8 cellular contexts compared by ENCODE assay signal in the genomic region with DNA sequence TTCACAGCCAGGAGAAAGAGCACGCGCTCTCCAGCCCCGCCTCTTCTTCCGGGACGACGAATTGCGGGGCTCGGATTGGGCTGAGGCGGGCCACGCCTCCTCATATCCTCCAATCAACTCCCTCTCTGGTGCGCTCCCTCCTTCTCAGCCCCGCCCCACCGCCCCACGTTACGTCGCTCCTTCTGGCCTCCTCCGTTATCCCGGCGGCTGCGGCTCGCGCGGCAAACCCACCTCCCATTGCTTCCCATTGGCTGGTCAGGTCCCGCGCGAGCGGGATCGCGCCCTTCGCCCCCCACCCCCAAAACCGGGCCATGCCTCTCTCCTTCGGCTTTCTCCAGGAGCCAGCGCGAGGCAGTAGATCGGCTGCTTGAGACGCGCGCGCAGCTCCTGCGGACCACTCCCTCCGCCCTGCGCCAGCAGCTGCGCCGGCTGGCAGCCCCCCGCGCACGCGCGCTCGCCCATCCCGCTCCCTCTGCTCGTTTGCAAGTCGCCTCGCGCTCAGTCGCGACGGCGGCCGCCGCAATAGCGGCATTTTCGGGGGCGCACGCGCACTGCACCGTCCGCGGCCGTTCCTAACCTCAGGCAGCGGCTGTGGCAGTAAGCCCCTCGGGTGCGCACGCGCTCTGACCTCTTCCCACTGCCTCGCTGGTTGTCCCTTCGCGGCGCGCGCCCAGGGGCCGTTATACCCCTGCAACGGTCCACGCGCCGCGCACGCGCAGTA. TPM values are rescaled to one million over a fixed set of nuclear protein-coding genes. Genes with fewer than 3 reads are reported as not detected.
DNase-seq lines count a peak whose midpoint lies in the region; ATAC-seq and TF ChIP-seq lines count a peak whose summit lies in the region.

No MANE protein-coding gene starts in this region.

- peak; percentile 61 for ATAC-seq in HG03432 (IDR thresholded peaks at IDR 0.05; ENCODE audit: unreplicated experiment)

- DNase-seq in AG10803 (ENCODE audit: low read depth) (peak; percentile 99), NCI-H460 (ENCODE audit: extremely low read depth, low read depth) (peak; percentile 95), cerebellum (ENCODE audit: low spot score) (peak; percentile 98), kidney glomerular epithelial cell (lab: John Stamatoyannopoulos, UW) (peak; percentile 92)
- peak; percentile 85 for DNase-seq in activated CD4-positive, alpha-beta T cell treated with anti-CD3 and anti-CD28 coated beads for 1 hour
- peak; percentile 81 to 86 for DNase-seq in stimulated activated CD4-positive, alpha-beta T cell treated with anti-CD3 and anti-CD28 coated beads, Interleukin-1b, Interleukin-23, amount 100 ng/mL, for 1 hour (ENCODE audit: low read depth in 2 of 2)

- no peak for TF ChIP-seq CTCF in AG10803 (conservative IDR thresholded peaks at IDR 0.05; ENCODE audit: low read length)

- H3K4me3 ChIP-seq in AG10803 (ENCODE audit: low read length): peak overlapping the region; percentile 86

- TF ChIP-seq POLR2A in GM19193 (IDR thresholded peaks at IDR 0.05; ENCODE audit: extremely low read depth, insufficient read depth, insufficient read length): peak; percentile 86

RNA-seq across cellular contexts. Expression of a gene that starts 0.5 kb away (rescaled TPM):
- total RNA-seq in NCI-H460 (2014; rRNA removed; shearing (Covaris generic)): 16.5 and 18.2 TPM in 2 replicates
- polyA plus RNA-seq in NCI-H460 (2014; cell fraction: nucleus; rRNA removed): 4.8 and 5.6 TPM in 2 replicates
- 79.0 TPM for total RNA-seq in cerebellum

RNA-seq across cellular contexts. Expression of a gene that starts 9.6 kb away (rescaled TPM):
- 110 and 111 TPM in 2 replicates for total RNA-seq in NCI-H460 (2014; rRNA removed; shearing (Covaris generic))
- 66.3 and 71.7 TPM in 2 replicates for polyA plus RNA-seq in NCI-H460 (2014; cell fraction: nucleus; rRNA removed)
- 33.0 TPM for total RNA-seq in cerebellum

Comparison
In these comparisons a context has a peak if more than half of its experiments do, and no peak if none do; other contexts are left out.
1. Peak in every context shown above with its lines: DNase-seq, ATAC-seq and H3K4me3 ChIP-seq.